28 cellular contexts compared by ENCODE assay signal in genomic region chr16:51710930-51711563, GRCh38.
"Had no signal": no experiment of that assay in that cellular context is flagged by ENCODE, and none has a peak within 500 bp of the region (broad histone marks: within the 10 kb centered on the region; RNA-seq: fewer than 3 reads in every experiment).

No MANE protein-coding gene starts in this region.

- H3K27ac ChIP-seq: ascending aorta, brain microvascular endothelial cell, coronary artery, dorsolateral prefrontal cortex, VCaP had no signal

- H3K4me3 ChIP-seq: ascending aorta, coronary artery, dorsolateral prefrontal cortex had no signal

- H3K9me3 ChIP-seq: ascending aorta had no signal

- H3K4me1 ChIP-seq: ascending aorta had no signal

- ATAC-seq: activated naive CD4-positive, alpha-beta T cell treated with anti-CD3 and anti-CD28 coated beads, Interleukin-2, amount 50 U/mL, for 72 hours; activated T-cell treated with anti-CD3 and anti-CD28 coated beads, Interleukin-2, amount 50 U/mL, for 72 hours; esophagus mucosa; WTC11 had no signal

- FAIRE-seq: bronchial epithelial cell, frontal cortex had no signal

- H3K36me3 ChIP-seq: ascending aorta, brain microvascular endothelial cell had no signal

- H3K27me3 ChIP-seq: ascending aorta, brain microvascular endothelial cell had no signal

- DNase-seq: activated CD4-positive, alpha-beta memory T cell treated with anti-CD3 and anti-CD28 coated beads, Interleukin-2, amount 10 ng/mL, durations not matched to agents 7 days and 5 days; activated CD4-positive, alpha-beta T cell treated with anti-CD3 and anti-CD28 coated beads for 1 hour; activated CD4-positive, alpha-beta T cell treated with anti-CD3 and anti-CD28 coated beads for 4 hours; activated CD4-positive, alpha-beta T cell treated with anti-CD3 and anti-CD28 coated beads, Interleukin-2, amount 10 ng/mL, durations not matched to agents 7 days and 5 days; activated CD4-positive, alpha-beta T cell treated with anti-CD3 and anti-CD28 coated beads, Interleukin-2, amount 50 U/mL, for 4 hours; activated CD8-positive, alpha-beta memory T cell treated with anti-CD3 and anti-CD28 coated beads, Interleukin-2, amount 50 U/mL, for 48 hours; activated gamma-delta T cell; activated naive CD4-positive, alpha-beta T cell; activated naive CD4-positive, alpha-beta T cell treated with anti-CD3 and anti-CD28 coated beads, Interleukin-2, amount 10 ng/mL, durations not matched to agents 7 days and 5 days; activated naive CD8-positive, alpha-beta T cell treated with anti-CD3 and anti-CD28 coated beads, Interleukin-2, amount 10 ng/mL, durations not matched to agents 7 days and 5 days; activated T-cell treated with anti-CD3 and anti-CD28 coated beads for 4 hours; activated T-cell treated with anti-CD3 and anti-CD28 coated beads, Interleukin-2, amount 50 U/mL, for 24 hours; activated T-cell treated with anti-CD3 and anti-CD28 coated beads, Interleukin-2, amount 50 U/mL, for 72 hours; brain microvascular endothelial cell; dorsolateral prefrontal cortex; effector memory CD4-positive, alpha-beta T cell; endodermal cell; foreskin fibroblast; head of caudate nucleus; T-helper 2 cell had no signal
